Comparison of ENCODE assay signal across 1 cellular context in the genomic region with DNA sequence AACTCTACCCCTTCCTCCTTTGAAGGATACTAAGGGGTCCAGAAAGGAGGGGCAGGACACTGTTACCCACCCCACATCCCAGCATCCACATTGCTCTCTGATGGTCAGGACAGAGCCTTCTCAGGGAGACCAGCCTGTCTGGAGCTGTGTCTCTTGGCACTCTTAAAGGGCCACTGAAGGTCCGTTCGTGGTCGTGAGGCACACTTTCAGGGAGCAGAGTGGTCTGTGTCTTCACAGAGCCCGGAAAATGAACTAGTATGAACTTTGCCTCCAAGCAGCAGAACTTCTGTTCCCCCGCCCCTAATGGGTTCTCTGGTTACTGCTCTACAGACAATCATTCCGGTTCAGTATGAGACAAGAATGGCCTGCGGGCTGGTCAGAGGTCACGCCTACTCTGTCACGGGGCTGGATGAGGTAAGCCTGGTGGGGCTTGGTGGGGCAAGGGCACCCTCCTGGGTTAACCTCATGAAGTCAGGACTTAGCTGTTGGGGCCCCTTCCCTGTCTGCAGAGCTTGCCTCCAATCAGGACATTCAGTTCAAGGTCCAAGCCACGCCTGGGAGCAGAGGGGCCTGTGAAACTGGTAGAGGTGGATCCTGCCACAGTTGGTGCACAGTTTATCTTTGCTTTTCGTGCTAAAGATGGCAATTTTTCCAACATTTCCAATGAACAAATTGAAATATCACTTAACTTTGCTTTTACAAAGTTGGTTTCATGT.
TF ChIP-seq lines count a peak whose summit lies in the region.

No MANE protein-coding gene starts in this region.

TF ChIP-seq in HepG2, 621 proteins besides CTCF, POLR2A, EP300 and RAD21 (continued from another document and continues in another):
- TF ChIP-seq, protein P1, sequence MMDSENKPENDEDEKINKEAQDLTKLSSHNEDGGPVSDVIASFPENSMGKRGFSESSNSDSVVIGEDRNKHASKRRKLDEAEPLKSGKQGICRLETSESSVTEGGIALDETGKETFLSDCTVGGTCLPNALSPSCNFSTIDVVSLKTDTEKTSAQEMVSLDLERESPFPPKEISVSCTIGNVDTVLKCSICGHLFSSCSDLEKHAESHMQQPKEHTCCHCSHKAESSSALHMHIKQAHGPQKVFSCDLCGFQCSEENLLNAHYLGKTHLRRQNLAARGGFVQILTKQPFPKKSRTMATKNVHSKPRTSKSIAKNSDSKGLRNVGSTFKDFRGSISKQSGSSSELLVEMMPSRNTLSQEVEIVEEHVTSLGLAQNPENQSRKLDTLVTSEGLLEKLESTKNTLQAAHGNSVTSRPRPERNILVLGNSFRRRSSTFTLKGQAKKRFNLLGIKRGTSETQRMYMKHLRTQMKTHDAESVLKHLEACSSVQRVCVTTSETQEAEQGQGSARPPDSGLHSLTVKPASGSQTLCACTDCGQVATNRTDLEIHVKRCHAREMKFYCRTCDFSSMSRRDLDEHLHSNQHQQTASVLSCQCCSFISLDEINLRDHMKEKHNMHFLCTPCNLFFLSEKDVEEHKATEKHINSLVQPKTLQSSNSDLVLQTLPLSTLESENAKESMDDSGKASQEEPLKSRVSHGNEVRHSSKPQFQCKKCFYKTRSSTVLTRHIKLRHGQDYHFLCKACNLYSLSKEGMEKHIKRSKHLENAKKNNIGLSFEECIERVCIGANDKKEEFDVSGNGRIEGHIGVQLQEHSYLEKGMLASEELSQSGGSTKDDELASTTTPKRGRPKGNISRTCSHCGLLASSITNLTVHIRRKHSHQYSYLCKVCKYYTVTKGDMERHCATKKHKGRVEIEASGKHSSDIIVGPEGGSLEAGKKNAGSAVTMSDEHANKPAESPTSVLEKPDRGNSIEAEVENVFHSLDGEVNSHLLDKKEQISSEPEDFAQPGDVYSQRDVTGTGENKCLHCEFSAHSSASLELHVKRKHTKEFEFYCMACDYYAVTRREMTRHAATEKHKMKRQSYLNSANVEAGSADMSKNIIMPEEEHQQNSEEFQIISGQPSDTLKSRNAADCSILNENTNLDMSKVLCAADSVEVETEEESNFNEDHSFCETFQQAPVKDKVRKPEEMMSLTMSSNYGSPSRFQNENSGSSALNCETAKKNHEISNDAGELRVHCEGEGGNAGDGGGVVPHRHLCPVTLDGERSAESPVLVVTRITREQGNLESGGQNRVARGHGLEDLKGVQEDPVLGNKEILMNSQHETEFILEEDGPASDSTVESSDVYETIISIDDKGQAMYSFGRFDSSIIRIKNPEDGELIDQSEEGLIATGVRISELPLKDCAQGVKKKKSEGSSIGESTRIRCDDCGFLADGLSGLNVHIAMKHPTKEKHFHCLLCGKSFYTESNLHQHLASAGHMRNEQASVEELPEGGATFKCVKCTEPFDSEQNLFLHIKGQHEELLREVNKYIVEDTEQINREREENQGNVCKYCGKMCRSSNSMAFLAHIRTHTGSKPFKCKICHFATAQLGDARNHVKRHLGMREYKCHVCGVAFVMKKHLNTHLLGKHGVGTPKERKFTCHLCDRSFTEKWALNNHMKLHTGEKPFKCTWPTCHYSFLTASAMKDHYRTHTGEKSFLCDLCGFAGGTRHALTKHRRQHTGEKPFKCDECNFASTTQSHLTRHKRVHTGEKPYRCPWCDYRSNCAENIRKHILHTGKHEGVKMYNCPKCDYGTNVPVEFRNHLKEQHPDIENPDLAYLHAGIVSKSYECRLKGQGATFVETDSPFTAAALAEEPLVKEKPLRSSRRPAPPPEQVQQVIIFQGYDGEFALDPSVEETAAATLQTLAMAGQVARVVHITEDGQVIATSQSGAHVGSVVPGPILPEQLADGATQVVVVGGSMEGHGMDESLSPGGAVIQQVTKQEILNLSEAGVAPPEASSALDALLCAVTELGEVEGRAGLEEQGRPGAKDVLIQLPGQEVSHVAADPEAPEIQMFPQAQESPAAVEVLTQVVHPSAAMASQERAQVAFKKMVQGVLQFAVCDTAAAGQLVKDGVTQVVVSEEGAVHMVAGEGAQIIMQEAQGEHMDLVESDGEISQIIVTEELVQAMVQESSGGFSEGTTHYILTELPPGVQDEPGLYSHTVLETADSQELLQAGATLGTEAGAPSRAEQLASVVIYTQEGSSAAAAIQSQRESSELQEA (CRISPR knock-in tag; IDR thresholded peaks at IDR 0.05; ENCODE audit: not compliant biosample characterization) = peak; percentile 27
- no peak for TF ChIP-seq ZNF572 (CRISPR knock-in tag; IDR thresholded peaks at IDR 0.05)
- TF ChIP-seq FIP1L1 (IDR thresholded peaks at IDR 0.05; ENCODE audit: borderline replicate concordance, insufficient read depth, low read depth, low read length) = no peak
- TF ChIP-seq, protein P2, sequence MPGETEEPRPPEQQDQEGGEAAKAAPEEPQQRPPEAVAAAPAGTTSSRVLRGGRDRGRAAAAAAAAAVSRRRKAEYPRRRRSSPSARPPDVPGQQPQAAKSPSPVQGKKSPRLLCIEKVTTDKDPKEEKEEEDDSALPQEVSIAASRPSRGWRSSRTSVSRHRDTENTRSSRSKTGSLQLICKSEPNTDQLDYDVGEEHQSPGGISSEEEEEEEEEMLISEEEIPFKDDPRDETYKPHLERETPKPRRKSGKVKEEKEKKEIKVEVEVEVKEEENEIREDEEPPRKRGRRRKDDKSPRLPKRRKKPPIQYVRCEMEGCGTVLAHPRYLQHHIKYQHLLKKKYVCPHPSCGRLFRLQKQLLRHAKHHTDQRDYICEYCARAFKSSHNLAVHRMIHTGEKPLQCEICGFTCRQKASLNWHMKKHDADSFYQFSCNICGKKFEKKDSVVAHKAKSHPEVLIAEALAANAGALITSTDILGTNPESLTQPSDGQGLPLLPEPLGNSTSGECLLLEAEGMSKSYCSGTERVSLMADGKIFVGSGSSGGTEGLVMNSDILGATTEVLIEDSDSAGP (CRISPR knock-in tag; IDR thresholded peaks at IDR 0.05; ENCODE audit: borderline replicate concordance) = peak; percentile 94
- TF ChIP-seq ZBTB44 (CRISPR knock-in tag; IDR thresholded peaks at IDR 0.05) = no peak
- peak; percentile 68; the same call in 1 of the 2 replicates for TF ChIP-seq THAP7 (CRISPR knock-in tag; IDR thresholded peaks at IDR 0.05)
- TF ChIP-seq GTF2F1 (IDR thresholded peaks at IDR 0.05; ENCODE audit: low read length) = no peak
- TF ChIP-seq THAP8 (CRISPR knock-in tag; IDR thresholded peaks at IDR 0.05; ENCODE audit: borderline replicate concordance) = no peak
- peak; percentile 91 for TF ChIP-seq SKI (IDR thresholded peaks at IDR 0.05; ENCODE audit: partially characterized antibody)
- TF ChIP-seq ATF2 (CRISPR knock-in tag; IDR thresholded peaks at IDR 0.05) = peak; percentile 98
- TF ChIP-seq ZFAT (CRISPR knock-in tag; conservative IDR thresholded peaks at IDR 0.05) = no peak
- TF ChIP-seq, protein P3, sequence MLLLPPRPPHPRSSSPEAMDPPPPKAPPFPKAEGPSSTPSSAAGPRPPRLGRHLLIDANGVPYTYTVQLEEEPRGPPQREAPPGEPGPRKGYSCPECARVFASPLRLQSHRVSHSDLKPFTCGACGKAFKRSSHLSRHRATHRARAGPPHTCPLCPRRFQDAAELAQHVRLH (CRISPR knock-in tag; IDR thresholded peaks at IDR 0.05; ENCODE audit: borderline replicate concordance, low read depth) = peak; percentile 85; the same call in 1 of the 2 replicates
- TF ChIP-seq FOXP1 (IDR thresholded peaks at IDR 0.05) = no peak
- peak; percentile 30; the same call in 1 of the 2 replicates for TF ChIP-seq FOXP1 (CRISPR knock-in tag; IDR thresholded peaks at IDR 0.05)
- TF ChIP-seq, protein P4, sequence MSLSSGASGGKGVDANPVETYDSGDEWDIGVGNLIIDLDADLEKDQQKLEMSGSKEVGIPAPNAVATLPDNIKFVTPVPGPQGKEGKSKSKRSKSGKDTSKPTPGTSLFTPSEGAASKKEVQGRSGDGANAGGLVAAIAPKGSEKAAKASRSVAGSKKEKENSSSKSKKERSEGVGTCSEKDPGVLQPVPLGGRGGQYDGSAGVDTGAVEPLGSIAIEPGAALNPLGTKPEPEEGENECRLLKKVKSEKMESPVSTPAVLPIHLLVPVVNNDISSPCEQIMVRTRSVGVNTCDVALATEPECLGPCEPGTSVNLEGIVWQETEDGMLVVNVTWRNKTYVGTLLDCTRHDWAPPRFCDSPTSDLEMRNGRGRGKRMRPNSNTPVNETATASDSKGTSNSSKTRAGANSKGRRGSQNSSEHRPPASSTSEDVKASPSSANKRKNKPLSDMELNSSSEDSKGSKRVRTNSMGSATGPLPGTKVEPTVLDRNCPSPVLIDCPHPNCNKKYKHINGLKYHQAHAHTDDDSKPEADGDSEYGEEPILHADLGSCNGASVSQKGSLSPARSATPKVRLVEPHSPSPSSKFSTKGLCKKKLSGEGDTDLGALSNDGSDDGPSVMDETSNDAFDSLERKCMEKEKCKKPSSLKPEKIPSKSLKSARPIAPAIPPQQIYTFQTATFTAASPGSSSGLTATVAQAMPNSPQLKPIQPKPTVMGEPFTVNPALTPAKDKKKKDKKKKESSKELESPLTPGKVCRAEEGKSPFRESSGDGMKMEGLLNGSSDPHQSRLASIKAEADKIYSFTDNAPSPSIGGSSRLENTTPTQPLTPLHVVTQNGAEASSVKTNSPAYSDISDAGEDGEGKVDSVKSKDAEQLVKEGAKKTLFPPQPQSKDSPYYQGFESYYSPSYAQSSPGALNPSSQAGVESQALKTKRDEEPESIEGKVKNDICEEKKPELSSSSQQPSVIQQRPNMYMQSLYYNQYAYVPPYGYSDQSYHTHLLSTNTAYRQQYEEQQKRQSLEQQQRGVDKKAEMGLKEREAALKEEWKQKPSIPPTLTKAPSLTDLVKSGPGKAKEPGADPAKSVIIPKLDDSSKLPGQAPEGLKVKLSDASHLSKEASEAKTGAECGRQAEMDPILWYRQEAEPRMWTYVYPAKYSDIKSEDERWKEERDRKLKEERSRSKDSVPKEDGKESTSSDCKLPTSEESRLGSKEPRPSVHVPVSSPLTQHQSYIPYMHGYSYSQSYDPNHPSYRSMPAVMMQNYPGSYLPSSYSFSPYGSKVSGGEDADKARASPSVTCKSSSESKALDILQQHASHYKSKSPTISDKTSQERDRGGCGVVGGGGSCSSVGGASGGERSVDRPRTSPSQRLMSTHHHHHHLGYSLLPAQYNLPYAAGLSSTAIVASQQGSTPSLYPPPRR (CRISPR knock-in tag; IDR thresholded peaks at IDR 0.05; ENCODE audit: borderline replicate concordance) = peak; percentile 88
- TF ChIP-seq ZNF292 (CRISPR knock-in tag; IDR thresholded peaks at IDR 0.05; ENCODE audit: borderline replicate concordance, low read depth) = 0 out of 2 replicates have a peak, but pooled peaks have one; percentile 50
- TF ChIP-seq ZNF543 (CRISPR knock-in tag; IDR thresholded peaks at IDR 0.05) = peak; percentile 29; the same call in 1 of the 2 replicates
- no peak for TF ChIP-seq ZNF878 (CRISPR knock-in tag; IDR thresholded peaks at IDR 0.05)
- TF ChIP-seq SP2 (CRISPR knock-in tag; IDR thresholded peaks at IDR 0.05) = no peak
- TF ChIP-seq SIN3A (IDR thresholded peaks at IDR 0.05; ENCODE audit: borderline replicate concordance, low read depth, low read length) = 0 out of 2 replicates have a peak, but pooled peaks have one; percentile 55
- 0 out of 2 replicates have a peak, but pooled peaks have one; percentile 59 for TF ChIP-seq ZNF160 (CRISPR knock-in tag; IDR thresholded peaks at IDR 0.05)
- peak; percentile 93 for TF ChIP-seq ZMYM4 (CRISPR knock-in tag; IDR thresholded peaks at IDR 0.05)
- peak; percentile 30; the same call in 1 of the 2 replicates for TF ChIP-seq GATA4 (IDR thresholded peaks at IDR 0.05; ENCODE audit: borderline replicate concordance, low read depth)
- TF ChIP-seq ZNF619 (CRISPR knock-in tag; IDR thresholded peaks at IDR 0.05) = no peak; the same call in 1 of the 2 replicates
- no peak for TF ChIP-seq E2F2 (CRISPR knock-in tag; IDR thresholded peaks at IDR 0.05; ENCODE audit: borderline replicate concordance)
- TF ChIP-seq HNRNPH1 (optimal IDR thresholded peaks at IDR 0.05; ENCODE audit: low read depth, low read length) = no peak
- TF ChIP-seq NONO (IDR thresholded peaks at IDR 0.05) = no peak
- TF ChIP-seq NONO (CRISPR knock-in tag; conservative IDR thresholded peaks at IDR 0.05) = peak; percentile 80
- TF ChIP-seq ZNF737 (CRISPR knock-in tag; IDR thresholded peaks at IDR 0.05; ENCODE audit: borderline replicate concordance) = no peak
- no peak for TF ChIP-seq SSRP1 (CRISPR knock-in tag; IDR thresholded peaks at IDR 0.05)
- TF ChIP-seq ZNF546 (CRISPR knock-in tag; conservative IDR thresholded peaks at IDR 0.05) = no peak
- 0 out of 2 replicates have a peak, but pooled peaks have one; percentile 8 for TF ChIP-seq HHEX (CRISPR knock-in tag; IDR thresholded peaks at IDR 0.05)
- TF ChIP-seq ZNF564 (CRISPR knock-in tag; IDR thresholded peaks at IDR 0.05) = no peak
- TF ChIP-seq GLI4 (CRISPR knock-in tag; IDR thresholded peaks at IDR 0.05; ENCODE audit: borderline replicate concordance) = no peak
